8 cellular contexts compared by ENCODE assay signal in genomic region chr2:11829324-11829946, GRCh38.
DNase-seq lines count a peak whose midpoint lies in the region; ATAC-seq and TF ChIP-seq lines count a peak whose summit lies in the region.

No MANE protein-coding gene starts in this region.

- H3K4me3 Mint-ChIP-seq in activated CD4-positive, alpha-beta memory T cell treated with anti-CD3 and anti-CD28 coated beads for 36 hours: peak overlapping the region; percentile 49
- peak overlapping the region; percentile 64 to 65 for H3K4me3 Mint-ChIP-seq in effector memory CD8-positive, alpha-beta T cell
- H3K4me3 Mint-ChIP-seq in memory B cell: peak overlapping the region; percentile 69

- peak overlapping the region; percentile 72 for H3K27ac Mint-ChIP-seq in activated CD4-positive, alpha-beta memory T cell treated with anti-CD3 and anti-CD28 coated beads for 36 hours
- H3K27ac Mint-ChIP-seq in effector memory CD8-positive, alpha-beta T cell: peak overlapping the region; percentile 33 to 35
- peak overlapping the region; percentile 62 for H3K27ac Mint-ChIP-seq in memory B cell

- CTCF ChIA-PET in activated CD4-positive, alpha-beta memory T cell treated with anti-CD3 and anti-CD28 coated beads for 36 hours (lab: Charles Lee): interaction anchor here (0.6 to 3.5 kb wide), 10 partner anchors 37 to 1178 kb away, joined by 3 to 24 read pairs (median 4); partner anchors contain the start of gene TRIB2

- DNase-seq in AG09319 (ENCODE audit: extremely low read depth, low read depth) (no peak), NCI-H510A (lab: John Stamatoyannopoulos, UW) (peak; percentile 61), memory B cell (ENCODE audit: low spot score in 2 of 2) (peak; percentile 28 to 32)
- peak; percentile 72 for DNase-seq in activated CD4-positive, alpha-beta memory T cell treated with anti-CD3 and anti-CD28 coated beads for 36 hours
- DNase-seq in effector memory CD8-positive, alpha-beta T cell: peak in 2 of 3 experiments; percentile 6 to 14
- DNase-seq in stimulated activated CD4-positive, alpha-beta T cell treated with anti-CD3 and anti-CD28 coated beads, TNF-alpha, amount 100 ng/mL, for 4 hours (ENCODE audit: low read depth in 3 of 3): peak; percentile 22 to 44 (median 44)

- peaks cover 10% of the 10 kb centered on the region for H3K9me3 Mint-ChIP-seq in activated CD4-positive, alpha-beta memory T cell treated with anti-CD3 and anti-CD28 coated beads for 36 hours
- H3K9me3 Mint-ChIP-seq in effector memory CD8-positive, alpha-beta T cell: peaks cover 2% of the 10 kb centered on the region in 2 donors
- peaks cover under 1% of the 10 kb centered on the region for H3K9me3 Mint-ChIP-seq in memory B cell

- peaks cover 37% of the 10 kb centered on the region for H3K36me3 Mint-ChIP-seq in activated CD4-positive, alpha-beta memory T cell treated with anti-CD3 and anti-CD28 coated beads for 36 hours
- H3K36me3 Mint-ChIP-seq in effector memory CD8-positive, alpha-beta T cell (ENCODE audit: insufficient read depth): peaks cover 39% of the 10 kb centered on the region
- peaks cover 7% of the 10 kb centered on the region for H3K36me3 Mint-ChIP-seq in memory B cell

- intact Hi-C loops in activated CD4-positive, alpha-beta memory T cell treated with anti-CD3 and anti-CD28 coated beads for 36 hours (cut with micrococcal nuclease): loop anchor here (1.0 to 5.0 kb wide), 2 partner anchors 1103 to 1177 kb away; no protein-coding TSS in a partner anchor

- peaks cover 25% of the 10 kb centered on the region for H3K27me3 Mint-ChIP-seq in activated CD4-positive, alpha-beta memory T cell treated with anti-CD3 and anti-CD28 coated beads for 36 hours
- H3K27me3 Mint-ChIP-seq in effector memory CD8-positive, alpha-beta T cell: no peaks in the 10 kb centered on the region
- H3K27me3 Mint-ChIP-seq in memory B cell: no peaks in the 10 kb centered on the region

- POLR2A ChIA-PET in activated CD4-positive, alpha-beta memory T cell treated with anti-CD3 and anti-CD28 coated beads for 36 hours (lab: Charles Lee): interaction anchor here (0.9 to 1.7 kb wide), 2 partner anchors 38 to 1178 kb away, joined by 3 to 7 read pairs; no protein-coding TSS in a partner anchor

- peaks cover 41% of the 10 kb centered on the region for H3K4me1 Mint-ChIP-seq in activated CD4-positive, alpha-beta memory T cell treated with anti-CD3 and anti-CD28 coated beads for 36 hours (ENCODE audit: low read depth)
- H3K4me1 Mint-ChIP-seq in effector memory CD8-positive, alpha-beta T cell (ENCODE audit: low read depth in 2 of 2): peaks cover 14 to 24% of the 10 kb centered on the region in 2 donors
- H3K4me1 Mint-ChIP-seq in memory B cell: peaks cover 37% of the 10 kb centered on the region

- ATAC-seq in GM18909 (IDR thresholded peaks at IDR 0.05; ENCODE audit: poor library complexity, unreplicated experiment): peak; percentile 37
- peak; percentile 29 for ATAC-seq in HG03280 (IDR thresholded peaks at IDR 0.05; ENCODE audit: unreplicated experiment)
- ATAC-seq in effector memory CD8-positive, alpha-beta T cell (replicated peaks): peak; percentile 22
- peak; percentile 61 for ATAC-seq in memory B cell (ENCODE audit: low read depth)

- peak; percentile 49 for TF ChIP-seq CTCF in AG09319 (IDR thresholded peaks at IDR 0.05; ENCODE audit: low read depth, low read length)
